8 cellular contexts compared by ENCODE assay signal in the genomic region with DNA sequence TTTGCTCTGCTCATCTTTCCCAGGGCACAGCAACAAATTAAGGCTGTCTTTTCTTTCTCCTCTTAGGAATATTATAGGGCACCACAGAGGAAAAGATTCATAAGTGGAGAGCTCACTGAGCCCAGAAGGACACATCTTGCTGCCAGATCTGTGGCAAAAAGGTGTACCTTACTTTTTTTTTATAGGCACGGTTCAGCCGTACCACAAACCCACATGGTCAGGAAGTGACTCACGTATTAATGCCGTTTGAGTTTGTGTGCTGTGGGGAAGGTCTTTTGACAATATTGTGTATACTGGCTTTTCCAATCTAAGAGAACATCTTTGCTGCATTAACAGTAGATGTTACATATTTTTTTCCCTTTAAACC. TPM values are rescaled to one million over a fixed set of nuclear protein-coding genes. Genes with fewer than 3 reads are reported as not detected.
DNase-seq lines count a peak whose midpoint lies in the region; ATAC-seq and TF ChIP-seq lines count a peak whose summit lies in the region.

No MANE protein-coding gene starts in this region.

- peak overlapping the region; percentile 90 for H3K27ac Mint-ChIP-seq in T-helper 1 cell treated with Interleukin-12 subunit alpha and Interleukin-12 subunit beta and Interleukin-4 antibody, amounts not matched to agents 30 μg/mL and 1 μg/mL, for 36 hours

- ATAC-seq in HG03565 (IDR thresholded peaks at IDR 0.05; ENCODE audit: unreplicated experiment): peak; percentile 32
- ATAC-seq in gastrocnemius medialis: no peak

- peaks cover 17% of the 10 kb centered on the region for H3K27me3 Mint-ChIP-seq in T-helper 1 cell treated with Interleukin-12 subunit alpha and Interleukin-12 subunit beta and Interleukin-4 antibody, amounts not matched to agents 30 μg/mL and 1 μg/mL, for 36 hours (ENCODE audit: low read depth)

- H3K27ac ChIP-seq in DOHH2 (ENCODE audit: low read depth, low read length): no peak overlapping the region
- H3K27ac ChIP-seq in prostate gland: peak overlapping the region; percentile 25 to 40
- H3K27ac ChIP-seq in gastrocnemius medialis: peak overlapping the region in 1 of 4 donors; percentile 32

- intact Hi-C loops in prostate gland (cut with DNase I): no loop called here
- intact Hi-C loops in gastrocnemius medialis (cut with DNase I; ENCODE audit: low total_unique reads): no loop called here

- H3K4me2 ChIP-seq in DOHH2 (ENCODE audit: low read length): 0 out of 2 replicates have a peak overlapping the region, but pooled peaks have one; percentile 5

- H4K20me1 ChIP-seq in DOHH2 (ENCODE audit: control insufficient read depth, insufficient read depth, low read depth, low read length): no peaks in the 10 kb centered on the region

- H3K9me2 ChIP-seq in DOHH2 (replicated peaks; ENCODE audit: control insufficient read depth, low read length): no peaks in the 10 kb centered on the region

- H3K4me3 Mint-ChIP-seq in T-helper 1 cell treated with Interleukin-12 subunit alpha and Interleukin-12 subunit beta and Interleukin-4 antibody, amounts not matched to agents 30 μg/mL and 1 μg/mL, for 36 hours: peak overlapping the region; percentile 77

- H3K4me1 ChIP-seq in DOHH2 (ENCODE audit: control insufficient read depth, low read length) (peaks cover 12% of the 10 kb centered on the region), prostate gland (replicated peaks) (no peaks in the 10 kb centered on the region), gastrocnemius medialis (peaks cover 0 to 5% of the 10 kb centered on the region in 2 donors)

- no peaks in the 10 kb centered on the region for H3K9me3 Mint-ChIP-seq in T-helper 1 cell treated with Interleukin-12 subunit alpha and Interleukin-12 subunit beta and Interleukin-4 antibody, amounts not matched to agents 30 μg/mL and 1 μg/mL, for 36 hours

- H3K4me3 ChIP-seq in DOHH2 (ENCODE audit: low read length) (no peak overlapping the region), choroid plexus epithelial cell (ENCODE audit: low read depth, low read length) (no peak overlapping the region), prostate gland (no peak overlapping the region), gastrocnemius medialis (no peak overlapping the region)

- in situ Hi-C loops in gastrocnemius medialis (cut with MboI; ENCODE audit: low sequenced_read_pairs in 4 of 4): no loop called here

- TF ChIP-seq POLR2A in prostate gland (IDR thresholded peaks at IDR 0.05): no peak
- no peak for TF ChIP-seq POLR2A in gastrocnemius medialis (IDR thresholded peaks at IDR 0.05)

- peak; percentile 47 for DNase-seq in GM20000 (ENCODE audit: low spot score)
- peak; percentile 74 for DNase-seq in choroid plexus epithelial cell (ENCODE audit: low read depth)
- DNase-seq in prostate gland (ENCODE audit: low spot score): peak; percentile 21
- no peak for DNase-seq in gastrocnemius medialis
- DNase-seq in NCI-H446 treated with DMSO at 0.1 percent for 48 hours (lab: John Stamatoyannopoulos, UW): no peak

- peaks cover 5% of the 10 kb centered on the region for H3K36me3 Mint-ChIP-seq in T-helper 1 cell treated with Interleukin-12 subunit alpha and Interleukin-12 subunit beta and Interleukin-4 antibody, amounts not matched to agents 30 μg/mL and 1 μg/mL, for 36 hours (ENCODE audit: low read depth)

- peaks cover 57% of the 10 kb centered on the region for H3K4me1 Mint-ChIP-seq in T-helper 1 cell treated with Interleukin-12 subunit alpha and Interleukin-12 subunit beta and Interleukin-4 antibody, amounts not matched to agents 30 μg/mL and 1 μg/mL, for 36 hours (ENCODE audit: low read depth)

- H3K36me3 ChIP-seq in DOHH2 (ENCODE audit: control insufficient read depth, low read length) (no peaks in the 10 kb centered on the region), prostate gland (no peaks in the 10 kb centered on the region), gastrocnemius medialis (no peaks in the 10 kb centered on the region)

- H3K79me2 ChIP-seq in DOHH2 (ENCODE audit: control insufficient read depth, low read length): no peaks in the 10 kb centered on the region

- H3K27me3 ChIP-seq in DOHH2 (ENCODE audit: control insufficient read depth, low read length) (peaks cover 5% of the 10 kb centered on the region; the same call in 1 of the 2 replicates), prostate gland (replicated peaks; ENCODE audit: insufficient read depth) (no peaks in the 10 kb centered on the region), gastrocnemius medialis (no peaks in the 10 kb centered on the region)

- WGBS in prostate gland: 8% methylated on average over 4 of the region's 4 CpGs

- TF ChIP-seq CTCF in DOHH2 (IDR thresholded peaks at IDR 0.05; ENCODE audit: low read depth, low read length, poor library complexity, severe bottlenecking) (no peak), GM20000 (IDR thresholded peaks at IDR 0.05; ENCODE audit: extremely low read depth, missing control alignments) (no peak), choroid plexus epithelial cell (conservative IDR thresholded peaks at IDR 0.05; ENCODE audit: low read depth, low read length) (no peak), prostate gland (IDR thresholded peaks at IDR 0.05) (no peak), gastrocnemius medialis (IDR thresholded peaks at IDR 0.05 in 4 of 5, conservative IDR thresholded peaks at IDR 0.05 in 1 of 5) (no peak)

- H3K9me3 ChIP-seq in DOHH2 (ENCODE audit: control insufficient read depth, insufficient read depth, low read length) (peaks cover 3% of the 10 kb centered on the region; the same call in 1 of the 2 replicates), prostate gland (no peaks in the 10 kb centered on the region), gastrocnemius medialis (no peaks in the 10 kb centered on the region)

- H3F3A ChIP-seq in DOHH2 (ENCODE audit: control insufficient read depth, insufficient read depth): no peaks in the 10 kb centered on the region

RNA-seq across cellular contexts. Expression of a gene that starts 28.4 kb away (rescaled TPM):
- total RNA-seq in prostate gland (10 to 100 TPM in 1 of 2 donors, 1 to 10 TPM in 1; 9.9 to 15.8 TPM), gastrocnemius medialis (1 to 10 TPM in 1 of 4 donors, under 1 TPM in 3; 0.39 to 1.1 (median 0.72) TPM)

RNA-seq across cellular contexts. Expression of a gene that starts 29.8 kb away (rescaled TPM):
- total RNA-seq in prostate gland: 10 to 100 TPM; 19.4 to 23.5 TPM
- 1 to 10 TPM in 3 of 4 donors, under 1 TPM in 1; 0.46 to 9.3 (median 1.5) TPM for total RNA-seq in gastrocnemius medialis

Comparison
In these comparisons a context has a peak if more than half of its experiments do, and no peak if none do; other contexts are left out.
1. DNase-seq: peak in GM20000 (single experiment), choroid plexus epithelial cell (single experiment) and prostate gland (single experiment); none in gastrocnemius medialis (0 of 2) and NCI-H446 treated with DMSO at 0.1 percent for 48 hours (single experiment).
2. RNA of a gene that starts 28.4 kb away (total RNA-seq): 9.9 to 15.8 TPM in prostate gland; 0.39 to 1.1 TPM in gastrocnemius medialis; every median in the first group is over 4 times any median in the second.